2 cellular contexts compared by ENCODE assay signal in the genomic region with DNA sequence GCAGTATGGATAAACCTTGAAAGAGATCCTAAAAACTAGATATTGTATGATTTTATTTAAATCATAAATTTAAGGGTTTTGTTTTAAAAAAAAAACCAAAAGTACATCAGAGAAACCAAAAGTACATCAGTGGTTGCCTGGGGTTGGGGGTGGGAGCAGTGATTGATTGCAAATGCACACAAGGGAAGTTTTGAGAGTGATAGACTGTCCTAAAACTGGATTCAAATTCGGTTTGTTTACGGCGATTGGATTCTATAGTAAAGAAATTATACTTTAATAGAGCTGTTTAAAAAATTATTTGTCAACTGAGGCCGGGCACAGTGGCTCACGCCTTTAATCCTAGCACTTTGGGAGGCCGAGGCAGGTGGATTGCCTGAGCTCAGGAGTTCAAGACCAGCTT.
TF ChIP-seq lines count a peak whose summit lies in the region.

No MANE protein-coding gene starts in this region.

TF ChIP-seq in GM23338, 12 proteins besides CTCF, POLR2A, EP300 and RAD21 (continues in another document):
- TF ChIP-seq ZNF114 (CRISPR knock-in tag; IDR thresholded peaks at IDR 0.05) = no peak
- TF ChIP-seq NANOG (IDR thresholded peaks at IDR 0.05; ENCODE audit: borderline replicate concordance) = no peak
- no peak for TF ChIP-seq EZH2phosphoT487 (IDR thresholded peaks at IDR 0.05; ENCODE audit: unreplicated experiment)
- no peak for TF ChIP-seq POLR2AphosphoS5 (IDR thresholded peaks at IDR 0.05; ENCODE audit: low read depth)
- TF ChIP-seq, protein P1, sequence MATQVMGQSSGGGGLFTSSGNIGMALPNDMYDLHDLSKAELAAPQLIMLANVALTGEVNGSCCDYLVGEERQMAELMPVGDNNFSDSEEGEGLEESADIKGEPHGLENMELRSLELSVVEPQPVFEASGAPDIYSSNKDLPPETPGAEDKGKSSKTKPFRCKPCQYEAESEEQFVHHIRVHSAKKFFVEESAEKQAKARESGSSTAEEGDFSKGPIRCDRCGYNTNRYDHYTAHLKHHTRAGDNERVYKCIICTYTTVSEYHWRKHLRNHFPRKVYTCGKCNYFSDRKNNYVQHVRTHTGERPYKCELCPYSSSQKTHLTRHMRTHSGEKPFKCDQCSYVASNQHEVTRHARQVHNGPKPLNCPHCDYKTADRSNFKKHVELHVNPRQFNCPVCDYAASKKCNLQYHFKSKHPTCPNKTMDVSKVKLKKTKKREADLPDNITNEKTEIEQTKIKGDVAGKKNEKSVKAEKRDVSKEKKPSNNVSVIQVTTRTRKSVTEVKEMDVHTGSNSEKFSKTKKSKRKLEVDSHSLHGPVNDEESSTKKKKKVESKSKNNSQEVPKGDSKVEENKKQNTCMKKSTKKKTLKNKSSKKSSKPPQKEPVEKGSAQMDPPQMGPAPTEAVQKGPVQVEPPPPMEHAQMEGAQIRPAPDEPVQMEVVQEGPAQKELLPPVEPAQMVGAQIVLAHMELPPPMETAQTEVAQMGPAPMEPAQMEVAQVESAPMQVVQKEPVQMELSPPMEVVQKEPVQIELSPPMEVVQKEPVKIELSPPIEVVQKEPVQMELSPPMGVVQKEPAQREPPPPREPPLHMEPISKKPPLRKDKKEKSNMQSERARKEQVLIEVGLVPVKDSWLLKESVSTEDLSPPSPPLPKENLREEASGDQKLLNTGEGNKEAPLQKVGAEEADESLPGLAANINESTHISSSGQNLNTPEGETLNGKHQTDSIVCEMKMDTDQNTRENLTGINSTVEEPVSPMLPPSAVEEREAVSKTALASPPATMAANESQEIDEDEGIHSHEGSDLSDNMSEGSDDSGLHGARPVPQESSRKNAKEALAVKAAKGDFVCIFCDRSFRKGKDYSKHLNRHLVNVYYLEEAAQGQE (IDR thresholded peaks at IDR 0.05; ENCODE audit: unreplicated experiment) = no peak
- TF ChIP-seq STAT1 (IDR thresholded peaks at IDR 0.05; ENCODE audit: unreplicated experiment) = no peak
- no peak for TF ChIP-seq JUNB (IDR thresholded peaks at IDR 0.05; ENCODE audit: unreplicated experiment)
- TF ChIP-seq EZH2 (IDR thresholded peaks at IDR 0.05; ENCODE audit: low read depth, unreplicated experiment) = no peak
- TF ChIP-seq ZNF331 (CRISPR knock-in tag; IDR thresholded peaks at IDR 0.05; ENCODE audit: low read depth) = no peak
- TF ChIP-seq, protein P2, sequence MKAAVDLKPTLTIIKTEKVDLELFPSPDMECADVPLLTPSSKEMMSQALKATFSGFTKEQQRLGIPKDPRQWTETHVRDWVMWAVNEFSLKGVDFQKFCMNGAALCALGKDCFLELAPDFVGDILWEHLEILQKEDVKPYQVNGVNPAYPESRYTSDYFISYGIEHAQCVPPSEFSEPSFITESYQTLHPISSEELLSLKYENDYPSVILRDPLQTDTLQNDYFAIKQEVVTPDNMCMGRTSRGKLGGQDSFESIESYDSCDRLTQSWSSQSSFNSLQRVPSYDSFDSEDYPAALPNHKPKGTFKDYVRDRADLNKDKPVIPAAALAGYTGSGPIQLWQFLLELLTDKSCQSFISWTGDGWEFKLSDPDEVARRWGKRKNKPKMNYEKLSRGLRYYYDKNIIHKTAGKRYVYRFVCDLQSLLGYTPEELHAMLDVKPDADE (IDR thresholded peaks at IDR 0.05) = no peak
- TF ChIP-seq CREB1 (CRISPR knock-in tag; IDR thresholded peaks at IDR 0.05; ENCODE audit: low read depth) = no peak

TF ChIP-seq in GM12878, 131 proteins besides CTCF, POLR2A, EP300 and RAD21:
- TF ChIP-seq SUZ12 (IDR thresholded peaks at IDR 0.05; ENCODE audit: unreplicated experiment) (no peak), BACH1 (IDR thresholded peaks at IDR 0.05; ENCODE audit: borderline replicate concordance) (no peak), CHD2 (IDR thresholded peaks at IDR 0.05; ENCODE audit: borderline replicate concordance, low read depth, low read length) (no peak), ZSCAN29 (IDR thresholded peaks at IDR 0.05) (peak; percentile 70; the same call in 1 of the 2 replicates)
- TF ChIP-seq, protein P3, sequence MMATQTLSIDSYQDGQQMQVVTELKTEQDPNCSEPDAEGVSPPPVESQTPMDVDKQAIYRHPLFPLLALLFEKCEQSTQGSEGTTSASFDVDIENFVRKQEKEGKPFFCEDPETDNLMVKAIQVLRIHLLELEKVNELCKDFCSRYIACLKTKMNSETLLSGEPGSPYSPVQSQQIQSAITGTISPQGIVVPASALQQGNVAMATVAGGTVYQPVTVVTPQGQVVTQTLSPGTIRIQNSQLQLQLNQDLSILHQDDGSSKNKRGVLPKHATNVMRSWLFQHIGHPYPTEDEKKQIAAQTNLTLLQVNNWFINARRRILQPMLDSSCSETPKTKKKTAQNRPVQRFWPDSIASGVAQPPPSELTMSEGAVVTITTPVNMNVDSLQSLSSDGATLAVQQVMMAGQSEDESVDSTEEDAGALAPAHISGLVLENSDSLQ (IDR thresholded peaks at IDR 0.05) = peak; percentile 55
- TF ChIP-seq, protein P4, sequence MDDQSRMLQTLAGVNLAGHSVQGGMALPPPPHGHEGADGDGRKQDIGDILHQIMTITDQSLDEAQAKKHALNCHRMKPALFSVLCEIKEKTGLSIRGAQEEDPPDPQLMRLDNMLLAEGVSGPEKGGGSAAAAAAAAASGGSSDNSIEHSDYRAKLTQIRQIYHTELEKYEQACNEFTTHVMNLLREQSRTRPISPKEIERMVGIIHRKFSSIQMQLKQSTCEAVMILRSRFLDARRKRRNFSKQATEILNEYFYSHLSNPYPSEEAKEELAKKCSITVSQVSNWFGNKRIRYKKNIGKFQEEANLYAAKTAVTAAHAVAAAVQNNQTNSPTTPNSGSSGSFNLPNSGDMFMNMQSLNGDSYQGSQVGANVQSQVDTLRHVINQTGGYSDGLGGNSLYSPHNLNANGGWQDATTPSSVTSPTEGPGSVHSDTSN (IDR thresholded peaks at IDR 0.05; ENCODE audit: insufficient replicate concordance, low read depth, low read length) = peak; percentile 51
